ENCODE assay signal across 30 cellular contexts in genomic region chr16:12317856-12318591, GRCh38.
DNase-seq lines count a peak whose midpoint lies in the region; ATAC-seq and TF ChIP-seq lines count a peak whose summit lies in the region.
"Had no signal": no experiment of that assay in that cellular context is flagged by ENCODE, and none has a peak within 500 bp of the region (broad histone marks: within the 10 kb centered on the region; RNA-seq: fewer than 3 reads in every experiment).

No MANE protein-coding gene starts in this region.

- H3K4me2 ChIP-seq in DOHH2 (ENCODE audit: low read length), result peak overlapping the region; percentile 66
- peak overlapping the region; percentile 80 for H3K4me2 ChIP-seq in OCI-LY3 (ENCODE audit: low read length)
- no peak overlapping the region for H3K4me2 ChIP-seq in mammary epithelial cell (ENCODE audit: insufficient read depth, low read depth, low read length)

- H3K27ac Mint-ChIP-seq in nephron, result peak overlapping the region; percentile 83 to 93 (median 87)
- H3K27ac Mint-ChIP-seq in mesothelial cell of epicardium, result no peak overlapping the region
- H3K27ac Mint-ChIP-seq: activated CD4-positive, alpha-beta memory T cell treated with anti-CD3 and anti-CD28 coated beads for 36 hours; activated naive CD4-positive, alpha-beta T cell treated with anti-CD3 and anti-CD28 coated beads, Interleukin-2, amount 50 U/mL, for 24 hours; T-helper 1 cell treated with Interleukin-12 subunit alpha and Interleukin-12 subunit beta and Interleukin-4 antibody, amounts not matched to agents 30 μg/mL and 1 μg/mL, for 36 hours had no signal

- H4K20me1 ChIP-seq in DOHH2 (ENCODE audit: control insufficient read depth, insufficient read depth, low read depth, low read length) (no peaks in the 10 kb centered on the region), OCI-LY3 (ENCODE audit: insufficient read depth, low read length) (no peaks in the 10 kb centered on the region), mammary epithelial cell (ENCODE audit: insufficient read depth, low read length) (peaks cover 3% of the 10 kb centered on the region)

- ATAC-seq in HG03139 (IDR thresholded peaks at IDR 0.05; ENCODE audit: unreplicated experiment), result no peak
- ATAC-seq: activated T-helper 17 cell treated with anti-CD3 and anti-CD28 coated beads, Interleukin-2, amount 50 U/mL, for 72 hours; HCT116; naive thymus-derived CD4-positive, alpha-beta T cell had no signal

- H3K4me3 Mint-ChIP-seq in nephron, result no peak overlapping the region
- H3K4me3 Mint-ChIP-seq in mesothelial cell of epicardium, result no peak overlapping the region
- H3K4me3 Mint-ChIP-seq: activated CD4-positive, alpha-beta memory T cell treated with anti-CD3 and anti-CD28 coated beads for 36 hours; activated naive CD4-positive, alpha-beta T cell treated with anti-CD3 and anti-CD28 coated beads, Interleukin-2, amount 50 U/mL, for 24 hours; activated T-helper 17 cell treated with anti-CD3 and anti-CD28 coated beads, Interleukin-2, amount 50 U/mL, for 72 hours; naive thymus-derived CD4-positive, alpha-beta T cell; T-helper 1 cell treated with Interleukin-12 subunit alpha and Interleukin-12 subunit beta and Interleukin-4 antibody, amounts not matched to agents 30 μg/mL and 1 μg/mL, for 36 hours had no signal

- peak overlapping the region; percentile 26 for H3K4me3 ChIP-seq in DOHH2 (ENCODE audit: low read length)
- peak overlapping the region; percentile 58 for H3K4me3 ChIP-seq in OCI-LY3 (ENCODE audit: low read length)
- no peak overlapping the region for H3K4me3 ChIP-seq in esophagus (ENCODE audit: low read depth in 1 of 2, low read length in 2 of 2)
- no peak overlapping the region for H3K4me3 ChIP-seq in mammary epithelial cell (replicated peaks in 1 of 3; ENCODE audit: insufficient read depth in 1 of 3, low read depth in 2 of 3, low read length in 3 of 3)
- H3K4me3 ChIP-seq: BLaER1 treated with 17β-estradiol and CSF1 and Interleukin-3, amounts not matched to agents 10 nM and 100 nM; left ventricle myocardium inferior; upper lobe of left lung had no signal

- H3K4me1 Mint-ChIP-seq in nephron (peaks cover 32% of the 10 kb centered on the region), mesothelial cell of epicardium (peaks cover 8% of the 10 kb centered on the region)

- H3K79me2 ChIP-seq in DOHH2 (ENCODE audit: control insufficient read depth, low read length) (no peaks in the 10 kb centered on the region), OCI-LY3 (ENCODE audit: low read length) (no peaks in the 10 kb centered on the region), mammary epithelial cell (ENCODE audit: insufficient read depth, low read length) (no peaks in the 10 kb centered on the region)

- in situ Hi-C loops in mammary epithelial cell (cut with MboI; ENCODE audit: low sequenced_read_pairs in 2 of 2), result no loop called here

- H3K27me3 Mint-ChIP-seq in nephron (ENCODE audit: low read depth), result peaks cover 4% of the 10 kb centered on the region
- peaks cover 4% of the 10 kb centered on the region for H3K27me3 Mint-ChIP-seq in mesothelial cell of epicardium (ENCODE audit: low read depth)
- H3K27me3 Mint-ChIP-seq: activated CD4-positive, alpha-beta memory T cell treated with anti-CD3 and anti-CD28 coated beads for 36 hours; activated naive CD4-positive, alpha-beta T cell treated with anti-CD3 and anti-CD28 coated beads, Interleukin-2, amount 50 U/mL, for 24 hours; activated T-helper 17 cell treated with anti-CD3 and anti-CD28 coated beads, Interleukin-2, amount 50 U/mL, for 72 hours; naive thymus-derived CD4-positive, alpha-beta T cell had no signal

- H3K36me3 Mint-ChIP-seq in nephron (ENCODE audit: low read depth) (no peaks in the 10 kb centered on the region), mesothelial cell of epicardium (no peaks in the 10 kb centered on the region)
- H3K36me3 Mint-ChIP-seq: activated CD4-positive, alpha-beta memory T cell treated with anti-CD3 and anti-CD28 coated beads for 36 hours had no signal

- H3K27ac ChIP-seq in DOHH2 (ENCODE audit: low read depth, low read length) (peak overlapping the region; percentile 81), OCI-LY3 (ENCODE audit: low read length) (peak overlapping the region; percentile 88), esophagus (ENCODE audit: low read depth in 2 of 2, low read length in 1 of 2) (peak overlapping the region; percentile 56 to 57), mammary epithelial cell (ENCODE audit: insufficient read depth, low read depth, low read length) (no peak overlapping the region)
- H3K27ac ChIP-seq: BLaER1 treated with 17β-estradiol and CSF1 and Interleukin-3, amounts not matched to agents 10 nM and 100 nM; left ventricle myocardium inferior; upper lobe of left lung had no signal

- no peaks in the 10 kb centered on the region for H3K9me2 ChIP-seq in DOHH2 (replicated peaks; ENCODE audit: control insufficient read depth, low read length)

- H3K9me3 Mint-ChIP-seq in nephron (no peaks in the 10 kb centered on the region), mesothelial cell of epicardium (no peaks in the 10 kb centered on the region)
- H3K9me3 Mint-ChIP-seq: activated naive CD4-positive, alpha-beta T cell treated with anti-CD3 and anti-CD28 coated beads, Interleukin-2, amount 50 U/mL, for 24 hours; activated T-helper 17 cell treated with anti-CD3 and anti-CD28 coated beads, Interleukin-2, amount 50 U/mL, for 72 hours had no signal

- intact Hi-C loops in mammary epithelial cell (cut with micrococcal nuclease), result no loop called here

- no peak for DNase-seq in COLO829 (ENCODE audit: low spot score)
- no peak for DNase-seq in mammary epithelial cell
- DNase-seq in mesothelial cell of epicardium (ENCODE audit: low spot score in 2 of 2, unreplicated experiment in 2 of 2), result no peak
- DNase-seq: activated CD4-positive, alpha-beta memory T cell treated with anti-CD3 and anti-CD28 coated beads for 36 hours; activated CD4-positive, CD25-positive, alpha-beta regulatory T cell treated with anti-CD3 and anti-CD28 coated beads, Interleukin-2, amount 50 U/mL, for 72 hours; activated CD8-positive, alpha-beta memory T cell treated with anti-CD3 and anti-CD28 coated beads, Interleukin-2, amount 50 U/mL, for 48 hours; amygdala; COR-L47; DMS79 treated with DMSO at 0.1 percent for 48 hours; effector CD4-positive, alpha-beta T cell; erythroblast; foreskin melanocyte; KG1; left ventricle myocardium inferior; MM.1S; naive thymus-derived CD4-positive, alpha-beta T cell; NCI-H1436; NCI-H2107; NCI-H510A treated with DMSO at 0.1 percent for 48 hours; upper lobe of left lung had no signal

- 58 to 70% methylated on average over 23 of the region's 23 CpGs for WGBS in esophagus, 2 donors
- 88% methylated on average over 19 of the region's 23 CpGs for WGBS in mammary epithelial cell (ENCODE audit: low coverage, missing lambda C conversion rate)

- no peak for TF ChIP-seq CTCF in DOHH2 (IDR thresholded peaks at IDR 0.05; ENCODE audit: low read depth, low read length, poor library complexity, severe bottlenecking)
- TF ChIP-seq CTCF in OCI-LY3 (IDR thresholded peaks at IDR 0.05; ENCODE audit: low read depth, low read length), result no peak
- no peak for TF ChIP-seq CTCF in nephron (IDR thresholded peaks at IDR 0.05; ENCODE audit: unreplicated experiment in 3 of 3)
- TF ChIP-seq CTCF in mammary epithelial cell (conservative IDR thresholded peaks at IDR 0.05 in 1 of 2, IDR thresholded peaks at IDR 0.05 in 1 of 2; ENCODE audit: extremely low read depth in 1 of 2, insufficient read depth in 1 of 2, low read depth in 1 of 2, low read length in 2 of 2), result no peak
- no peak for TF ChIP-seq CTCF in mesothelial cell of epicardium (IDR thresholded peaks at IDR 0.05; ENCODE audit: unreplicated experiment)

- peak overlapping the region; percentile 19; the same call in 1 of the 2 replicates for H2AFZ ChIP-seq in OCI-LY3 (ENCODE audit: low read depth, low read length)
- no peak overlapping the region for H2AFZ ChIP-seq in mammary epithelial cell (ENCODE audit: low read depth, low read length)

- H3K27me3 ChIP-seq in DOHH2 (ENCODE audit: control insufficient read depth, low read length) (no peaks in the 10 kb centered on the region), OCI-LY3 (ENCODE audit: low read depth, low read length) (no peaks in the 10 kb centered on the region), esophagus (ENCODE audit: control insufficient read depth in 1 of 2, insufficient read depth in 2 of 2, low read length in 2 of 2) (no peaks in the 10 kb centered on the region), mammary epithelial cell (ENCODE audit: insufficient read depth, low read length) (no peaks in the 10 kb centered on the region)
- H3K27me3 ChIP-seq: upper lobe of left lung had no signal

- H3K9ac ChIP-seq in OCI-LY3 (ENCODE audit: low read length) (peak overlapping the region; percentile 49; the same call in 1 of the 2 replicates), mammary epithelial cell (ENCODE audit: insufficient read depth, low read length) (no peak overlapping the region)
- H3K9ac ChIP-seq: BLaER1 treated with 17β-estradiol and CSF1 and Interleukin-3, amounts not matched to agents 10 nM and 100 nM had no signal

- peaks cover 87% of the 10 kb centered on the region for H3K4me1 ChIP-seq in DOHH2 (ENCODE audit: control insufficient read depth, low read length)
- peaks cover 80% of the 10 kb centered on the region for H3K4me1 ChIP-seq in OCI-LY3 (ENCODE audit: low read length)
- H3K4me1 ChIP-seq in esophagus (ENCODE audit: control insufficient read depth in 2 of 2, insufficient read depth in 2 of 2, low read length in 1 of 2), result peaks cover 0 to 10% of the 10 kb centered on the region in 2 donors
- H3K4me1 ChIP-seq in mammary epithelial cell (ENCODE audit: insufficient read depth, low read length), result no peaks in the 10 kb centered on the region
- H3K4me1 ChIP-seq: upper lobe of left lung had no signal

- peaks cover 22% of the 10 kb centered on the region for H3F3A ChIP-seq in DOHH2 (ENCODE audit: control insufficient read depth, insufficient read depth)

- BruUV-seq in mammary epithelial cell (replicated peaks; lab: Mats Ljungman, UMichigan), result no TSS peak

- peaks cover 13% of the 10 kb centered on the region for H3K36me3 ChIP-seq in DOHH2 (ENCODE audit: control insufficient read depth, low read length)
- no peaks in the 10 kb centered on the region for H3K36me3 ChIP-seq in OCI-LY3 (replicated peaks; ENCODE audit: low read depth, low read length)
- H3K36me3 ChIP-seq in esophagus (ENCODE audit: control insufficient read depth in 2 of 2, insufficient read depth in 2 of 2, low read length in 1 of 2), result no peaks in the 10 kb centered on the region
- no peaks in the 10 kb centered on the region for H3K36me3 ChIP-seq in mammary epithelial cell (ENCODE audit: insufficient read depth, low read length)
- H3K36me3 ChIP-seq: left ventricle myocardium inferior, upper lobe of left lung had no signal

- dilution Hi-C loops in mammary epithelial cell (cut with HindIII; ENCODE audit: low sequenced_read_pairs), result no loop called here

- H3K9me3 ChIP-seq in DOHH2 (ENCODE audit: control insufficient read depth, insufficient read depth, low read length) (peaks cover 7% of the 10 kb centered on the region; the same call in 1 of the 2 replicates), OCI-LY3 (ENCODE audit: insufficient read depth, low read length) (peaks cover 10% of the 10 kb centered on the region; the same call in 1 of the 2 replicates), esophagus (ENCODE audit: control insufficient read depth in 2 of 2, insufficient read depth in 1 of 2, low read depth in 1 of 2, low read length in 1 of 2) (no peaks in the 10 kb centered on the region), mammary epithelial cell (replicated peaks; ENCODE audit: insufficient read depth, low read length) (no peaks in the 10 kb centered on the region)
- H3K9me3 ChIP-seq: left ventricle myocardium inferior, upper lobe of left lung had no signal

- CTCF ChIA-PET in mammary epithelial cell (lab: Charles Lee; ENCODE audit: low non-redundant PET), result no interaction called here

Comparison
In these comparisons a context has a peak if more than half of its experiments do, and no peak if none do; other contexts are left out.
1. H3K4me3 ChIP-seq: peak in DOHH2 (single experiment) and OCI-LY3 (single experiment); none in esophagus (0 of 2) and mammary epithelial cell (0 of 3).